In genomic region chr18:55748227-55748738, GRCh38 we compare ENCODE assay signal across 17 cellular contexts.
A peak's percentile ranks its signal among the peaks of the same experiment; 100 is the strongest.
DNase-seq lines count a peak whose midpoint lies in the region; ATAC-seq, FAIRE-seq and TF ChIP-seq lines count a peak whose summit lies in the region.
"Had no signal": no experiment of that assay in that cellular context is flagged by ENCODE, and none has a peak within 500 bp of the region (broad histone marks: within the 10 kb centered on the region; RNA-seq: fewer than 3 reads in every experiment).

No MANE protein-coding gene starts in this region.

- H3K9me3 ChIP-seq in IMR-90 (ENCODE audit: control insufficient read depth, insufficient read depth, low read length) = no peaks in the 10 kb centered on the region
- no peaks in the 10 kb centered on the region for H3K9me3 ChIP-seq in K562 (replicated peaks; ENCODE audit: control insufficient read depth, insufficient read depth, low read depth, low read length)

- H3K27me3 Mint-ChIP-seq in neural crest cell (ENCODE audit: low read depth) (no peaks in the 10 kb centered on the region), glutamatergic neuron (ENCODE audit: unreplicated experiment) (no peaks in the 10 kb centered on the region)
- H3K27me3 Mint-ChIP-seq: B cell; CD4-positive, CD25-positive, alpha-beta regulatory T cell had no signal

- in situ Hi-C loops in IMR-90 (cut with MboI; ENCODE audit: low sequenced_read_pairs) = no loop called here
- in situ Hi-C loops in K562 (cut with MboI) = no loop called here

- POLR2A ChIA-PET in IMR-90 (lab: Charles Lee; ENCODE audit: unreplicated experiment) (no interaction called here), K562 (lab: Yijun Ruan, JAX) (interaction anchor here (1.1 to 2.5 kb wide), 2 partner anchors 13 to 16 kb away, joined by 4 to 7 read pairs; no protein-coding TSS in a partner anchor)

- no peak for ATAC-seq in IMR-90 (ENCODE audit: low read depth)
- ATAC-seq in K562 = peak; percentile 99
- no peak for ATAC-seq in GM18907 (IDR thresholded peaks at IDR 0.05; ENCODE audit: unreplicated experiment)

- TF ChIP-seq RAD21 in IMR-90 (IDR thresholded peaks at IDR 0.05; ENCODE audit: low read length) = no peak
- peak in 1 of 2 experiments; percentile 9; a peak in 1 of 4 replicates for TF ChIP-seq RAD21 in K562 (CRISPR knock-in tag; conservative IDR thresholded peaks at IDR 0.05 in 1 of 2, IDR thresholded peaks at IDR 0.05 in 1 of 2)

- H3K4me3 Mint-ChIP-seq in neural crest cell (no peak overlapping the region), glutamatergic neuron (ENCODE audit: unreplicated experiment) (no peak overlapping the region)
- H3K4me3 Mint-ChIP-seq: B cell; CD4-positive, CD25-positive, alpha-beta regulatory T cell; IgD-negative memory B cell had no signal

- H3K27ac Mint-ChIP-seq in neural crest cell (ENCODE audit: unreplicated experiment) (peak overlapping the region; percentile 74), glutamatergic neuron (ENCODE audit: unreplicated experiment) (no peak overlapping the region)
- H3K27ac Mint-ChIP-seq: B cell; CD4-positive, CD25-positive, alpha-beta regulatory T cell; IgD-negative memory B cell had no signal

- intact Hi-C loops in IMR-90 (cut with micrococcal nuclease) = no loop called here
- intact Hi-C loops in K562 (cut with micrococcal nuclease) = loop anchor here (1.0 kb wide), 1 partner anchor 16 kb away; no protein-coding TSS in a partner anchor

- no peak for TF ChIP-seq CTCF in IMR-90 (conservative IDR thresholded peaks at IDR 0.05; ENCODE audit: low read depth, low read length)
- no peak for TF ChIP-seq CTCF in K562 (IDR thresholded peaks at IDR 0.05 in 2 of 3, conservative IDR thresholded peaks at IDR 0.05 in 1 of 3; ENCODE audit: insufficient read depth in 2 of 3, low read depth in 1 of 3, low read length in 3 of 3)
- no peak for TF ChIP-seq CTCF in neural crest cell (conservative IDR thresholded peaks at IDR 0.05)
- TF ChIP-seq CTCF in glutamatergic neuron (IDR thresholded peaks at IDR 0.05; ENCODE audit: partially characterized antibody, unreplicated experiment) = no peak

- H2AK5ac ChIP-seq in IMR-90 (ENCODE audit: low read depth, low read length) = peak overlapping the region; percentile 81; the same call in 1 of the 2 replicates

- H4K8ac ChIP-seq in IMR-90 (ENCODE audit: low read depth in 2 of 2, low read length in 2 of 2) = no peak overlapping the region

- peak overlapping the region; percentile 49; the same call in 1 of the 2 replicates for H2BK120ac ChIP-seq in IMR-90 (ENCODE audit: low read depth, low read length)

- peak; percentile 97 for TF ChIP-seq EP300 in K562 (IDR thresholded peaks at IDR 0.05; ENCODE audit: low read length)

- dilution Hi-C loops in IMR-90 (cut with HindIII; ENCODE audit: low sequenced_read_pairs, unreplicated experiment) = no loop called here

- WGBS in IMR-90 (ENCODE audit: extremely low coverage in 2 of 2, insufficient read length in 1 of 2), 2 experiments = 83% methylated on average over 1 of the region's 4 CpGs; no CpG with 5 or more reads in 1 of the 2 experiments
- 0% methylated on average over 4 of the region's 4 CpGs for WGBS in K562 (ENCODE audit: insufficient coverage, low coverage, missing lambda C conversion rate)

- no TSS peak for BruUV-seq in IMR-90 (replicated peaks; lab: Mats Ljungman, UMichigan)
- no TSS peak for BruUV-seq in K562 (replicated peaks; lab: Mats Ljungman, UMichigan)

- H3K4me1 Mint-ChIP-seq in neural crest cell (peaks cover 10% of the 10 kb centered on the region), glutamatergic neuron (ENCODE audit: low read depth, unreplicated experiment) (no peaks in the 10 kb centered on the region)
- H3K4me1 Mint-ChIP-seq: B cell; CD4-positive, CD25-positive, alpha-beta regulatory T cell; IgD-negative memory B cell had no signal

- H4K5ac ChIP-seq in IMR-90 (ENCODE audit: low read depth, low read length) = no peak overlapping the region

- DNase-seq in ELF-1 (ENCODE audit: low read depth, low spot score) (peak; percentile 83), IMR-90 (no peak), K562 (ENCODE audit: extremely low read depth in 1 of 4, low spot score in 3 of 4) (peak; percentile 71 to 92 (median 80)), neural crest cell (ENCODE audit: low read depth, low spot score) (no peak), frontal cortex (ENCODE audit: low spot score in 2 of 2) (no peak), glutamatergic neuron (no peak), AG20443 (ENCODE audit: low spot score) (no peak)
- DNase-seq: ACHN; CD4-positive, CD25-positive, alpha-beta regulatory T cell; DMS79; NCI-H187; NCI-H2171 treated with DMSO at 0.1 percent for 48 hours; NCI-H748 treated with DMSO at 0.1 percent for 48 hours; PC-9 had no signal

- FAIRE-seq in K562 (lab: Jason Lieb, UNC) (peak; percentile 99), frontal cortex (lab: Jason Lieb, UNC) (no peak)

- no peak overlapping the region for H3K56ac ChIP-seq in IMR-90 (ENCODE audit: extremely low read depth, insufficient read depth, low read length)

- H3K9ac ChIP-seq in IMR-90 (ENCODE audit: low read depth, low read length) (no peak overlapping the region), K562 (ENCODE audit: insufficient read depth in 1 of 2, low read depth in 2 of 2, low read length in 2 of 2) (peak overlapping the region in 1 of 2 experiments; percentile 28; a peak in 1 of 4 replicates)

- H2BK15ac ChIP-seq in IMR-90 (ENCODE audit: low read depth, low read length) = 0 out of 3 replicates have a peak overlapping the region, but pooled peaks have one; percentile 36

- H4K91ac ChIP-seq in IMR-90 (ENCODE audit: insufficient read depth, low read depth, low read length) = no peak overlapping the region

- TF ChIP-seq POLR2A in IMR-90 (IDR thresholded peaks at IDR 0.05; ENCODE audit: low read depth, low read length) = no peak
- no peak for TF ChIP-seq POLR2A in K562 (conservative IDR thresholded peaks at IDR 0.05)

- peak overlapping the region; percentile 18 for H2BK5ac ChIP-seq in IMR-90 (ENCODE audit: low read depth, low read length, poor library complexity, severe bottlenecking)

- H3K9me3 Mint-ChIP-seq in neural crest cell = no peaks in the 10 kb centered on the region
- H3K9me3 Mint-ChIP-seq in glutamatergic neuron (ENCODE audit: unreplicated experiment) = no peaks in the 10 kb centered on the region
- H3K9me3 Mint-ChIP-seq: IgD-negative memory B cell had no signal

- H3K27ac ChIP-seq in IMR-90 (ENCODE audit: insufficient read depth, low read length) = no peak overlapping the region
- H3K27ac ChIP-seq in K562 (ENCODE audit: extremely low read depth, low read depth, low read length) = peak overlapping the region; percentile 55; the same call in 2 of the 3 replicates
- H3K27ac ChIP-seq: PC-9 had no signal

- no peaks in the 10 kb centered on the region for H4K20me1 ChIP-seq in IMR-90 (ENCODE audit: insufficient read depth, low read length)
- H4K20me1 ChIP-seq in K562 (replicated peaks; ENCODE audit: control insufficient read depth, insufficient read depth, low read length) = no peaks in the 10 kb centered on the region

- no peak overlapping the region for H3K18ac ChIP-seq in IMR-90 (ENCODE audit: low read depth, low read length)

- peak overlapping the region; percentile 31 for H3K4ac ChIP-seq in IMR-90 (ENCODE audit: low read depth, low read length)

- H3K36me3 Mint-ChIP-seq in neural crest cell (ENCODE audit: low read depth) = no peaks in the 10 kb centered on the region
- H3K36me3 Mint-ChIP-seq in glutamatergic neuron (ENCODE audit: unreplicated experiment) = no peaks in the 10 kb centered on the region
- H3K36me3 Mint-ChIP-seq: CD4-positive, CD25-positive, alpha-beta regulatory T cell had no signal

- H3K23ac ChIP-seq in IMR-90 (ENCODE audit: low read depth, low read length) = no peak overlapping the region

- no peaks in the 10 kb centered on the region for H3K79me2 ChIP-seq in K562 (ENCODE audit: control insufficient read depth, insufficient read depth, low read length)

- H2BK20ac ChIP-seq in IMR-90 (ENCODE audit: low read depth, low read length) = no peak overlapping the region

- H3K4me3 ChIP-seq in IMR-90 (ENCODE audit: insufficient read depth, low read depth, low read length) (no peak overlapping the region), K562 (no peak overlapping the region)
- H3K4me3 ChIP-seq: PC-9 had no signal

- H3K14ac ChIP-seq in IMR-90 (replicated peaks; ENCODE audit: low read depth, low read length) = peak overlapping the region; percentile 29; the same call in 1 of the 2 replicates

- H3K27me3 ChIP-seq in IMR-90 (ENCODE audit: control insufficient read depth, insufficient read depth, low read length) (no peaks in the 10 kb centered on the region), K562 (ENCODE audit: control insufficient read depth in 2 of 2, insufficient read depth in 2 of 2, low read length in 2 of 2) (no peaks in the 10 kb centered on the region)

- peak overlapping the region; percentile 45 for H2AFZ ChIP-seq in IMR-90 (replicated peaks; ENCODE audit: low read length, poor library complexity)
- H2AFZ ChIP-seq in K562 (ENCODE audit: low read depth, low read length) = peak overlapping the region; percentile 22; the same call in 1 of the 2 replicates
- H2AFZ ChIP-seq: PC-9 had no signal

- H3K4me2 ChIP-seq in IMR-90 (ENCODE audit: low read depth, low read length) (no peak overlapping the region), K562 (ENCODE audit: insufficient read depth, low read length) (peak overlapping the region; percentile 73)
- H3K4me2 ChIP-seq: PC-9 had no signal

- CTCF ChIA-PET in IMR-90 (lab: Yijun Ruan, JAX) = no interaction called here
- CTCF ChIA-PET in K562 (lab: Yijun Ruan, JAX; ENCODE audit: low intra/inter-chr PET ratio) = no interaction called here

- H3K4me1 ChIP-seq in IMR-90 (ENCODE audit: control insufficient read depth, insufficient read depth, low read length) (peaks cover 3% of the 10 kb centered on the region), K562 (replicated peaks in 1 of 2; ENCODE audit: control insufficient read depth in 2 of 2, insufficient read depth in 2 of 2, low read length in 2 of 2) (peaks cover 16 to 31% of the 10 kb centered on the region in 2 experiments; a peak in 3 of 5 replicates)

- no peaks in the 10 kb centered on the region for H3K79me1 ChIP-seq in IMR-90 (ENCODE audit: low read depth in 1 of 2, low read length in 2 of 2)

- H2AK9ac ChIP-seq in IMR-90 (replicated peaks; ENCODE audit: low read depth, low read length, poor library complexity) = no peak overlapping the region

- H3K36me3 ChIP-seq in IMR-90 (ENCODE audit: control insufficient read depth, insufficient read depth, low read length) (no peaks in the 10 kb centered on the region), K562 (ENCODE audit: control insufficient read depth, insufficient read depth, low read length) (no peaks in the 10 kb centered on the region; the same call in 2 of the 3 replicates)

- H3K9me1 ChIP-seq in IMR-90 (ENCODE audit: insufficient read depth, low read length) (no peaks in the 10 kb centered on the region; the same call in 1 of the 2 replicates), K562 (ENCODE audit: control insufficient read depth, insufficient read depth, low read length) (no peaks in the 10 kb centered on the region)

TF ChIP-seq in IMR-90, 13 proteins besides CTCF, POLR2A, EP300 and RAD21 (continues in another document):
- TF ChIP-seq CHD1 (IDR thresholded peaks at IDR 0.05; ENCODE audit: low read depth, low read length) = no peak
- no peak for TF ChIP-seq RCOR1 (IDR thresholded peaks at IDR 0.05; ENCODE audit: insufficient replicate concordance, low read length)

TF ChIP-seq in K562, 482 proteins besides CTCF, POLR2A, EP300 and RAD21 (continues in another document):
- TF ChIP-seq NFRKB (IDR thresholded peaks at IDR 0.05; ENCODE audit: low read depth) (peak; percentile 31; the same call in 1 of the 2 replicates), ZNF140 (CRISPR knock-in tag; IDR thresholded peaks at IDR 0.05) (no peak)

Comparison
In these comparisons a context has a peak if more than half of its experiments do, and no peak if none do; other contexts are left out.
1. DNase-seq: peak in ELF-1 (single experiment) and K562 (4 of 4); none in IMR-90 (single experiment), neural crest cell (single experiment), frontal cortex (0 of 2), glutamatergic neuron (single experiment) and AG20443 (single experiment).